In the genomic region with DNA sequence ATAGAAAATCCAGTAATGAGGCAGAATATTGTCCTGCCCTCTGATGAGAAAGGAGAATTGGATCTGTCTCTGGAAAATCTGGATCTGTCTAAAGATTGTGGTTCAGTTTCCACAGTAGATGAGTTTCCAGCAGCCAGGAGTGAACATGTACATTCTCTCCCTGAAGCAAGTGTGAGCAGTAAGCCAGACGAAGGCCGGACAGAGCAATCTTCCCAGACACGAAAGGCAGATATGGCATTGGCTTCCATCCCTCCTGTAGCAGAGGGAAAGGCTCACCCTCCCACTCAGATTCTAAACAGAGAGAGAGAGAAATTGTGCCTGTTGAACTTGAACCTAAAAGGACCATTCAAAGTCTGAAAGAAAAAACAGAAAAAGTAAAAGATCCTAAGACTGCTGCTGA, we compare ENCODE assay signal across 21 cellular contexts. TPM values are rescaled to one million over a fixed set of nuclear protein-coding genes. Genes with fewer than 3 reads are reported as not detected.
DNase-seq lines count a peak whose midpoint lies in the region; ATAC-seq, FAIRE-seq and TF ChIP-seq lines count a peak whose summit lies in the region.
"Had no signal": no experiment of that assay in that cellular context is flagged by ENCODE, and none has a peak within 500 bp of the region (broad histone marks: within the 10 kb centered on the region; RNA-seq: fewer than 3 reads in every experiment).

No MANE protein-coding gene starts in this region.

- WGBS in K562 (ENCODE audit: insufficient coverage, low coverage, missing lambda C conversion rate): 0% methylated on average over 2 of the region's 3 CpGs

- no peaks in the 10 kb centered on the region for H4K20me1 ChIP-seq in K562 (replicated peaks; ENCODE audit: control insufficient read depth, insufficient read depth, low read length)

- POLR2A ChIA-PET in K562 (lab: Yijun Ruan, JAX): no interaction called here

- BruUV-seq in K562 (replicated peaks; lab: Mats Ljungman, UMichigan): no TSS peak

- H3K27me3 Mint-ChIP-seq in activated naive CD8-positive, alpha-beta T cell: no peaks in the 10 kb centered on the region
- H3K27me3 Mint-ChIP-seq in activated naive CD8-positive, alpha-beta T cell treated with anti-CD3 and anti-CD28 coated beads, Interleukin-2, amount 50 U/mL, for 24 hours: no peaks in the 10 kb centered on the region
- H3K27me3 Mint-ChIP-seq in mesothelial cell of epicardium (ENCODE audit: low read depth): no peaks in the 10 kb centered on the region
- no peaks in the 10 kb centered on the region for H3K27me3 Mint-ChIP-seq in nephron progenitor cell (ENCODE audit: low read depth, poor library complexity)
- H3K27me3 Mint-ChIP-seq: IgD-negative memory B cell had no signal

- H3K36me3 ChIP-seq in K562 (ENCODE audit: control insufficient read depth, insufficient read depth, low read length): no peaks in the 10 kb centered on the region

- H3K4me3 ChIP-seq in K562: no peak overlapping the region

- H3K4me1 Mint-ChIP-seq in activated naive CD8-positive, alpha-beta T cell (ENCODE audit: low read depth): peaks cover 57% of the 10 kb centered on the region
- peaks cover 48% of the 10 kb centered on the region for H3K4me1 Mint-ChIP-seq in activated naive CD8-positive, alpha-beta T cell treated with anti-CD3 and anti-CD28 coated beads, Interleukin-2, amount 50 U/mL, for 24 hours
- H3K4me1 Mint-ChIP-seq in mesothelial cell of epicardium (peaks cover 5% of the 10 kb centered on the region), nephron progenitor cell (no peaks in the 10 kb centered on the region)

- TF ChIP-seq CTCF in K562 (IDR thresholded peaks at IDR 0.05 in 2 of 3, conservative IDR thresholded peaks at IDR 0.05 in 1 of 3; ENCODE audit: insufficient read depth in 2 of 3, low read depth in 1 of 3, low read length in 3 of 3) (no peak), mesothelial cell of epicardium (IDR thresholded peaks at IDR 0.05; ENCODE audit: unreplicated experiment) (no peak), nephron progenitor cell (IDR thresholded peaks at IDR 0.05) (no peak)

- no peaks in the 10 kb centered on the region for H3K4me1 ChIP-seq in K562 (replicated peaks in 1 of 2; ENCODE audit: control insufficient read depth in 2 of 2, insufficient read depth in 2 of 2, low read length in 2 of 2)

- TF ChIP-seq RAD21 in K562 (CRISPR knock-in tag; conservative IDR thresholded peaks at IDR 0.05 in 1 of 2, IDR thresholded peaks at IDR 0.05 in 1 of 2): no peak

- H3K79me2 ChIP-seq in K562 (ENCODE audit: control insufficient read depth, insufficient read depth, low read length): no peaks in the 10 kb centered on the region

- in situ Hi-C loops in K562 (cut with MboI): no loop called here

- no peak overlapping the region for H3K4me3 Mint-ChIP-seq in activated naive CD8-positive, alpha-beta T cell
- no peak overlapping the region for H3K4me3 Mint-ChIP-seq in activated naive CD8-positive, alpha-beta T cell treated with anti-CD3 and anti-CD28 coated beads, Interleukin-2, amount 50 U/mL, for 24 hours
- H3K4me3 Mint-ChIP-seq in mesothelial cell of epicardium (no peak overlapping the region), nephron progenitor cell (no peak overlapping the region)
- H3K4me3 Mint-ChIP-seq: IgD-negative memory B cell had no signal

- H3K27ac Mint-ChIP-seq in activated naive CD8-positive, alpha-beta T cell: peak overlapping the region; percentile 13
- H3K27ac Mint-ChIP-seq in activated naive CD8-positive, alpha-beta T cell treated with anti-CD3 and anti-CD28 coated beads, Interleukin-2, amount 50 U/mL, for 24 hours: no peak overlapping the region
- H3K27ac Mint-ChIP-seq in mesothelial cell of epicardium (peak overlapping the region; percentile 0), nephron progenitor cell (no peak overlapping the region)

- H3K27me3 ChIP-seq in K562 (ENCODE audit: control insufficient read depth in 2 of 2, insufficient read depth in 2 of 2, low read length in 2 of 2): no peaks in the 10 kb centered on the region

- H3K9me3 ChIP-seq in K562 (replicated peaks; ENCODE audit: control insufficient read depth, insufficient read depth, low read depth, low read length): no peaks in the 10 kb centered on the region

- intact Hi-C loops in K562 (cut with micrococcal nuclease): no loop called here

- H3K9me1 ChIP-seq in K562 (ENCODE audit: control insufficient read depth, insufficient read depth, low read length): no peaks in the 10 kb centered on the region

- H3K36me3 Mint-ChIP-seq in activated naive CD8-positive, alpha-beta T cell: peaks cover 36% of the 10 kb centered on the region
- peaks cover 37% of the 10 kb centered on the region for H3K36me3 Mint-ChIP-seq in activated naive CD8-positive, alpha-beta T cell treated with anti-CD3 and anti-CD28 coated beads, Interleukin-2, amount 50 U/mL, for 24 hours (ENCODE audit: low read depth)
- peaks cover 39% of the 10 kb centered on the region for H3K36me3 Mint-ChIP-seq in mesothelial cell of epicardium
- H3K36me3 Mint-ChIP-seq in nephron progenitor cell (ENCODE audit: low read depth): peaks cover 63% of the 10 kb centered on the region

- no peak for DNase-seq in activated naive CD8-positive, alpha-beta T cell treated with anti-CD3 and anti-CD28 coated beads, Interleukin-2, amount 50 U/mL, for 24 hours
- no peak for DNase-seq in K562 (ENCODE audit: extremely low read depth in 1 of 4, low spot score in 3 of 4)
- DNase-seq in mesothelial cell of epicardium (ENCODE audit: low spot score in 2 of 2, unreplicated experiment in 2 of 2): no peak
- no peak for DNase-seq in urothelium cell line (ENCODE audit: low spot score)
- no peak for DNase-seq in nephron progenitor cell
- DNase-seq in AG08395 (ENCODE audit: low spot score): no peak
- DNase-seq: 8988T, ACHN, NCI-H1048, NCI-H1417, NCI-H1694, NCI-H2029 treated with DMSO at 0.1 percent for 48 hours, NCI-H2227 treated with DMSO at 0.1 percent for 48 hours, NCI-H69, SHP77 treated with DMSO at 0.1 percent for 48 hours had no signal

- FAIRE-seq in K562 (lab: Jason Lieb, UNC) (peak; percentile 69), urothelium cell line (lab: Jason Lieb, UNC) (peak; percentile 77)

- H3K9me3 Mint-ChIP-seq in activated naive CD8-positive, alpha-beta T cell (ENCODE audit: low read depth): no peaks in the 10 kb centered on the region
- peaks cover under 1% of the 10 kb centered on the region for H3K9me3 Mint-ChIP-seq in activated naive CD8-positive, alpha-beta T cell treated with anti-CD3 and anti-CD28 coated beads, Interleukin-2, amount 50 U/mL, for 24 hours
- H3K9me3 Mint-ChIP-seq in mesothelial cell of epicardium (peaks cover 14% of the 10 kb centered on the region), nephron progenitor cell (peaks cover 34% of the 10 kb centered on the region)
- H3K9me3 Mint-ChIP-seq: IgD-negative memory B cell had no signal

- CTCF ChIA-PET in K562 (lab: Yijun Ruan, JAX; ENCODE audit: low intra/inter-chr PET ratio): no interaction called here

- H3K4me2 ChIP-seq in K562 (ENCODE audit: insufficient read depth, low read length): no peak overlapping the region

- no peak overlapping the region for H3K9ac ChIP-seq in K562 (ENCODE audit: insufficient read depth in 1 of 2, low read depth in 2 of 2, low read length in 2 of 2)

- ATAC-seq in activated naive CD8-positive, alpha-beta T cell treated with anti-CD3 and anti-CD28 coated beads, Interleukin-2, amount 50 U/mL, for 24 hours: no peak
- no peak for ATAC-seq in K562
- ATAC-seq: HCT116, Panc1 had no signal

- no peak overlapping the region for H3K27ac ChIP-seq in K562 (ENCODE audit: extremely low read depth, low read depth, low read length)
- H3K27ac ChIP-seq: HL-60, RWPE1 had no signal

- H2AFZ ChIP-seq in K562 (ENCODE audit: low read depth, low read length): no peak overlapping the region

- no peak for TF ChIP-seq POLR2A in K562 (conservative IDR thresholded peaks at IDR 0.05)

- no peak for TF ChIP-seq EP300 in K562 (IDR thresholded peaks at IDR 0.05; ENCODE audit: low read length)

TF ChIP-seq in K562, 482 proteins besides CTCF, POLR2A, EP300 and RAD21:
- TF ChIP-seq, protein P1, sequence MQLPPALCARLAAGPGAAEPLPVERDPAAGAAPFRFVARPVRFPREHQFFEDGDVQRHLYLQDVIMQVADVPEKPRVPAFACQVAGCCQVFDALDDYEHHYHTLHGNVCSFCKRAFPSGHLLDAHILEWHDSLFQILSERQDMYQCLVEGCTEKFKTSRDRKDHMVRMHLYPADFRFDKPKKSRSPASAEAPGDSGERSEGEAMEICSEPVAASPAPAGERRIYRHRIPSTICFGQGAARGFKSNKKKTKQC (CRISPR knock-in tag; IDR thresholded peaks at IDR 0.05): no peak
- TF ChIP-seq KDM4B (IDR thresholded peaks at IDR 0.05; ENCODE audit: borderline replicate concordance in 2 of 2, low read depth in 1 of 2) (no peak), ZNF696 (CRISPR knock-in tag; conservative IDR thresholded peaks at IDR 0.05) (no peak)
TF ChIP-seq in K562: peak in this region for 0.

RNA-seq across cellular contexts. Expression of a gene that starts 31.4 kb away (rescaled TPM):
- total RNA-seq in K562 (2011; cell fraction: chromatin; rRNA removed; ENCODE audit: low replicate concordance): 0.12 and 0.77 TPM in 2 replicates
- total RNA-seq in K562 (2011; cell fraction: nucleolus; rRNA removed): 0.13 TPM in 1 of 2 replicates, not detected in the other
- total RNA-seq in K562 (2011; cell fraction: nucleoplasm; rRNA removed): 0.15 and 0.22 TPM in 2 replicates
- total RNA-seq in K562 (2014; rRNA removed): 0.29 and 0.64 TPM in 2 replicates
- 0.87 and 1.6 TPM in 2 replicates for total RNA-seq in K562 (2014; rRNA removed; fragmentation: Illumina TruSeq; extraction: Trizol)
- 0.79 and 1.7 TPM in 2 replicates for total RNA-seq in K562 (2015; rRNA removed; fragmentation: Illumina TruSeq; extraction: Trizol)
- total RNA-seq in K562 (2021): 1.6 and 2.5 TPM in 2 replicates
- 0.14 and 0.40 TPM in 2 replicates for polyA plus RNA-seq in K562 (2011; rRNA removed)
- 0.10 and 0.19 TPM in 2 replicates for polyA plus RNA-seq in K562 (2011; cell fraction: cytosol; rRNA removed)
- 0.11 and 0.24 TPM in 2 replicates for polyA plus RNA-seq in K562 (2011; cell fraction: nucleus; rRNA removed)
- polyA plus RNA-seq in K562 (2012): 1.1 and 2.4 TPM in 2 replicates
- polyA plus RNA-seq in K562 (2014; fragmentation: Illumina TruSeq; extraction: Trizol): 1.4 and 1.7 TPM in 2 replicates
- 1 to 10 TPM in 1 of 2 experiments, under 1 TPM in 1; 0.99 to 1.5 TPM for polyA plus RNA-seq in K562 (2014; fragmentation: Nextera tagmentation; extraction: Ambion mirVana)
- polyA plus RNA-seq in K562 (2014; rRNA removed): 1.5 and 1.6 TPM in 2 replicates
- polyA minus RNA-seq in K562 (2011; rRNA and poly(A)+ RNA removed): 0.15 and 0.32 TPM in 2 replicates
- polyA minus RNA-seq in K562 (2011; cell fraction: cytosol; rRNA and poly(A)+ RNA removed): 0.29 TPM in 1 of 2 replicates, not detected in the other
- polyA minus RNA-seq in K562 (2011; cell fraction: nucleus; rRNA and poly(A)+ RNA removed): 0.13 TPM in 1 of 2 replicates, not detected in the other
- total RNA-seq in mesothelial cell of epicardium: 16.3 to 18.6 TPM (median 16.7 TPM) in 3 replicates

Comparison
In these comparisons a context has a peak if more than half of its experiments do, and no peak if none do; other contexts are left out.
1. H3K27ac Mint-ChIP-seq: peak in activated naive CD8-positive, alpha-beta T cell (single experiment) and mesothelial cell of epicardium (single experiment); none in activated naive CD8-positive, alpha-beta T cell treated with anti-CD3 and anti-CD28 coated beads, Interleukin-2, amount 50 U/mL, for 24 hours (single experiment) and nephron progenitor cell (single experiment).